Comparison of ENCODE assay signal across 10 cellular contexts in the genomic region with DNA sequence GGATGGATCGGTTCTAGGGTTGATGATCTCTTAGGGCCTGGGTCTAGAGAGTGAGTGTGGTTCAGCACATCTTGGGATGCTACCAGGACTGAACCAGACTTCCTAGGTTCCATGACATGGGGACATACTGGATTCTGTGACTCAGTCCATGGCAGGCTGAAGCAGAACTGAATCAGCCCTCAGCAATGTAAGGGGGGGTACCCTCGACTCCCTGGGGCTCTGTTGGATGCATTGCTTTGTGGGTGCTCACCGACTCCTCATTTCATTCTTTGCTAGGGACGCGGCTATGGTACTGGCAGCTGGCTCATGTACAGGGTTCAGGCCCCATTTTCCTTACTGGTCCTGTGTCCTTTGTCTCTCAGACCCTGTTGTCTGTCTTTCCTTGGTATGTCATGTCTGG. TPM values are rescaled to one million over a fixed set of nuclear protein-coding genes. Genes with fewer than 3 reads are reported as not detected.
DNase-seq lines count a peak whose midpoint lies in the region; ATAC-seq and TF ChIP-seq lines count a peak whose summit lies in the region.
"Had no signal": no experiment of that assay in that cellular context is flagged by ENCODE, and none has a peak within 500 bp of the region (broad histone marks: within the 10 kb centered on the region; RNA-seq: fewer than 3 reads in every experiment).

No MANE protein-coding gene starts in this region.

- TF ChIP-seq CTCF in HFF-Myc (IDR thresholded peaks at IDR 0.05; ENCODE audit: low read depth, low read length, missing control alignments) (no peak), mesothelial cell of epicardium (IDR thresholded peaks at IDR 0.05; ENCODE audit: unreplicated experiment) (no peak), BE2C (IDR thresholded peaks at IDR 0.05; ENCODE audit: low read depth, low read length) (no peak)

- peaks cover 28% of the 10 kb centered on the region for H3K4me1 ChIP-seq in adipocyte (ENCODE audit: control insufficient read depth, insufficient read depth, low read length)
- H3K4me1 ChIP-seq in BE2C: peaks cover 3% of the 10 kb centered on the region; the same call in 1 of the 2 replicates

- peak; percentile 77 for DNase-seq in AG20443 (ENCODE audit: low spot score)
- DNase-seq in HFF-Myc (ENCODE audit: extremely low read depth, low read depth): no peak
- peak; percentile 58 for DNase-seq in adipocyte (ENCODE audit: low read depth)
- DNase-seq in mesothelial cell of epicardium (ENCODE audit: low spot score in 2 of 2, unreplicated experiment in 2 of 2): no peak
- DNase-seq in hippocampal formation (lab: John Stamatoyannopoulos, UW): no peak
- DNase-seq in CD1c-positive myeloid dendritic cell (ENCODE audit: extremely low spot score): no peak
- DNase-seq in BE2C: no peak
- DNase-seq: NCI-H187 treated with DMSO at 0.1 percent for 48 hours had no signal

- ATAC-seq in HG03095 (IDR thresholded peaks at IDR 0.05; ENCODE audit: unreplicated experiment): no peak
- ATAC-seq: stimulated activated memory B cell treated with anti-CD40 and anti-IgM and Interleukin-4, amounts not matched to agents 10 μg/mL and 1 μg/mL and 100 μg/mL, for 72 hours had no signal

- peak overlapping the region; percentile 13 for H3K9ac ChIP-seq in adipocyte (ENCODE audit: low read length)

- H3K27me3 ChIP-seq in adipocyte (replicated peaks; ENCODE audit: control insufficient read depth, insufficient read depth, low read length): peaks cover 7% of the 10 kb centered on the region
- no peaks in the 10 kb centered on the region for H3K27me3 ChIP-seq in BE2C

- H3K9me3 ChIP-seq in adipocyte (ENCODE audit: control insufficient read depth, low read length) (no peaks in the 10 kb centered on the region), BE2C (no peaks in the 10 kb centered on the region)

- peaks cover 8% of the 10 kb centered on the region for H3K4me1 Mint-ChIP-seq in mesothelial cell of epicardium

- H3K9me3 Mint-ChIP-seq in mesothelial cell of epicardium: no peaks in the 10 kb centered on the region
- H3K9me3 Mint-ChIP-seq: stimulated activated memory B cell treated with anti-CD40 and anti-IgM and Interleukin-4, amounts not matched to agents 10 μg/mL and 1 μg/mL and 100 μg/mL, for 72 hours had no signal

- peaks cover 46% of the 10 kb centered on the region for H3K27me3 Mint-ChIP-seq in mesothelial cell of epicardium (ENCODE audit: low read depth)

- H3K4me3 ChIP-seq in HFF-Myc (replicated peaks; ENCODE audit: low read depth, low read length) (peak overlapping the region; percentile 67), adipocyte (ENCODE audit: low read length) (peak overlapping the region; percentile 88), BE2C (ENCODE audit: low read depth, low read length) (no peak overlapping the region)

- H3K36me3 ChIP-seq in adipocyte (ENCODE audit: control insufficient read depth, insufficient read depth, low read length, severe bottlenecking) (no peaks in the 10 kb centered on the region), BE2C (no peaks in the 10 kb centered on the region)

- H3K36me3 Mint-ChIP-seq in mesothelial cell of epicardium: no peaks in the 10 kb centered on the region
- H3K36me3 Mint-ChIP-seq: stimulated activated memory B cell treated with anti-CD40 and anti-IgM and Interleukin-4, amounts not matched to agents 10 μg/mL and 1 μg/mL and 100 μg/mL, for 72 hours had no signal

- H3K4me3 Mint-ChIP-seq in mesothelial cell of epicardium: peak overlapping the region; percentile 85
- H3K4me3 Mint-ChIP-seq: stimulated activated memory B cell treated with anti-CD40 and anti-IgM and Interleukin-4, amounts not matched to agents 10 μg/mL and 1 μg/mL and 100 μg/mL, for 72 hours had no signal

- peak overlapping the region; percentile 43 for H3K27ac Mint-ChIP-seq in mesothelial cell of epicardium
- H3K27ac Mint-ChIP-seq: stimulated activated memory B cell treated with anti-CD40 and anti-IgM and Interleukin-4, amounts not matched to agents 10 μg/mL and 1 μg/mL and 100 μg/mL, for 72 hours had no signal

RNA-seq across cellular contexts. Expression of a gene that starts 0.7 kb away (rescaled TPM):
- 8.4 to 9.0 TPM (median 9.0 TPM) in 3 replicates for total RNA-seq in mesothelial cell of epicardium
- polyA plus RNA-seq in BE2C (2012; ENCODE audit: insufficient read depth, insufficient read length, low read depth): 19.7 TPM

Comparison
In these comparisons a context has a peak if more than half of its experiments do, and no peak if none do; other contexts are left out.
1. DNase-seq: peak in AG20443 (single experiment) and adipocyte (single experiment); none in HFF-Myc (single experiment), mesothelial cell of epicardium (0 of 2), hippocampal formation (0 of 2), CD1c-positive myeloid dendritic cell (single experiment) and BE2C (single experiment).